Comparison of ENCODE assay signal across 1 cellular context in genomic region chr17:27247071-27247957, GRCh38.
A peak's percentile ranks its signal among the peaks of the same experiment; 100 is the strongest.
TF ChIP-seq lines count a peak whose summit lies in the region.

No MANE protein-coding gene starts in this region.

TF ChIP-seq in HepG2, 621 proteins besides CTCF, POLR2A, EP300 and RAD21 (continued from another document and continues in another):
- TF ChIP-seq ZNF687 (CRISPR knock-in tag; IDR thresholded peaks at IDR 0.05) (peak; percentile 47), GABPB1 (CRISPR knock-in tag; IDR thresholded peaks at IDR 0.05) (0 out of 2 replicates have a peak, but pooled peaks have one; percentile 26), PPARG (CRISPR knock-in tag; conservative IDR thresholded peaks at IDR 0.05) (peak; percentile 66), ZFX (CRISPR knock-in tag; IDR thresholded peaks at IDR 0.05; ENCODE audit: low read depth) (peak; percentile 66), TGIF2 (CRISPR knock-in tag; IDR thresholded peaks at IDR 0.05) (0 out of 2 replicates have a peak, but pooled peaks have one; percentile 37), RERE (CRISPR knock-in tag; IDR thresholded peaks at IDR 0.05; ENCODE audit: low read depth) (no peak), HIC2 (CRISPR knock-in tag; IDR thresholded peaks at IDR 0.05; ENCODE audit: low read depth) (peak; percentile 70; the same call in 1 of the 2 replicates), KMT2A (CRISPR knock-in tag; IDR thresholded peaks at IDR 0.05) (no peak), ZNF367 (CRISPR knock-in tag; IDR thresholded peaks at IDR 0.05; ENCODE audit: borderline replicate concordance) (no peak), ELF3 (CRISPR knock-in tag; IDR thresholded peaks at IDR 0.05) (peak; percentile 91), HMG20A (CRISPR knock-in tag; IDR thresholded peaks at IDR 0.05; ENCODE audit: borderline replicate concordance) (peak; percentile 67; the same call in 1 of the 2 replicates), ZNF720 (CRISPR knock-in tag; IDR thresholded peaks at IDR 0.05) (no peak), NONO (IDR thresholded peaks at IDR 0.05) (no peak), NONO (CRISPR knock-in tag; conservative IDR thresholded peaks at IDR 0.05) (no peak), MEIS2 (CRISPR knock-in tag; IDR thresholded peaks at IDR 0.05) (peak; percentile 43; the same call in 1 of the 2 replicates), PAXIP1 (CRISPR knock-in tag; conservative IDR thresholded peaks at IDR 0.05) (peak; percentile 46; the same call in 1 of the 2 replicates), NR3C1 (CRISPR knock-in tag; IDR thresholded peaks at IDR 0.05) (no peak), POLR2AphosphoS5 (IDR thresholded peaks at IDR 0.05; ENCODE audit: low read depth, low read length) (no peak), PATZ1 (CRISPR knock-in tag; IDR thresholded peaks at IDR 0.05) (peak; percentile 27; the same call in 1 of the 2 replicates), REL (CRISPR knock-in tag; conservative IDR thresholded peaks at IDR 0.05) (no peak), BCL6 (CRISPR knock-in tag; IDR thresholded peaks at IDR 0.05) (peak; percentile 41; the same call in 1 of the 2 replicates), ATF4 (CRISPR knock-in tag; IDR thresholded peaks at IDR 0.05) (peak in 1 of 2 experiments; percentile 57; a peak in 1 of 4 replicates), ZKSCAN8 (CRISPR knock-in tag; IDR thresholded peaks at IDR 0.05; ENCODE audit: borderline replicate concordance) (no peak), ZNF260 (CRISPR knock-in tag; IDR thresholded peaks at IDR 0.05; ENCODE audit: borderline replicate concordance, low read depth) (no peak), TEAD3 (CRISPR knock-in tag; optimal IDR thresholded peaks at IDR 0.05; ENCODE audit: borderline replicate concordance) (peak; percentile 47), ZKSCAN5 (CRISPR knock-in tag; IDR thresholded peaks at IDR 0.05) (no peak), SOX5 (CRISPR knock-in tag; IDR thresholded peaks at IDR 0.05; ENCODE audit: borderline replicate concordance) (peak; percentile 82; the same call in 1 of the 2 replicates), ARID5B (CRISPR knock-in tag; IDR thresholded peaks at IDR 0.05) (peak; percentile 92), ZFYVE20 (CRISPR knock-in tag; IDR thresholded peaks at IDR 0.05; ENCODE audit: borderline replicate concordance, low read depth) (no peak), RXRB (CRISPR knock-in tag; IDR thresholded peaks at IDR 0.05; ENCODE audit: borderline replicate concordance) (peak; percentile 96), SRSF1 (optimal IDR thresholded peaks at IDR 0.05; ENCODE audit: low read depth, low read length) (no peak), TARDBP (CRISPR knock-in tag; IDR thresholded peaks at IDR 0.05) (peak; percentile 58; the same call in 1 of the 2 replicates), RFX5 (IDR thresholded peaks at IDR 0.05; ENCODE audit: low read depth, low read length) (no peak)
